ENCODE assay signal across 22 cellular contexts in genomic region chr9:128719919-128720605, GRCh38. TPM values are rescaled to one million over a fixed set of nuclear protein-coding genes. Genes with fewer than 3 reads are reported as not detected.
A peak's percentile ranks its signal among the peaks of the same experiment; 100 is the strongest.
DNase-seq lines count a peak whose midpoint lies in the region; ATAC-seq, FAIRE-seq and TF ChIP-seq lines count a peak whose summit lies in the region.
"Had no signal": no experiment of that assay in that cellular context is flagged by ENCODE, and none has a peak within 500 bp of the region (broad histone marks: within the 10 kb centered on the region; RNA-seq: fewer than 3 reads in every experiment).

No MANE protein-coding gene starts in this region.

- dilution Hi-C loops in endothelial cell of umbilical vein (cut with MboI; ENCODE audit: extremely low pct_ligation_motif_present, low sequenced_read_pairs): no loop called here

- CTCF ChIA-PET in endothelial cell of umbilical vein (lab: Charles Lee): no interaction called here

- no peaks in the 10 kb centered on the region for H4K20me1 ChIP-seq in endothelial cell of umbilical vein (replicated peaks; ENCODE audit: control insufficient read depth, extremely low read depth, insufficient read depth, low read length)

- no peaks in the 10 kb centered on the region for H3K27me3 Mint-ChIP-seq in naive thymus-derived CD8-positive, alpha-beta T cell
- H3K27me3 Mint-ChIP-seq: activated CD4-positive, alpha-beta T cell treated with anti-CD3 and anti-CD28 coated beads for 36 hours; central memory CD8-positive, alpha-beta T cell; progenitor cell of endocrine pancreas had no signal

- FAIRE-seq in endothelial cell of umbilical vein (lab: Jason Lieb, UNC): no peak
- FAIRE-seq: RCC 7860 had no signal

- TF ChIP-seq EP300 in transverse colon (IDR thresholded peaks at IDR 0.05; ENCODE audit: low read depth): no peak

- H3K27me3 ChIP-seq in right atrium auricular region: no peaks in the 10 kb centered on the region
- no peaks in the 10 kb centered on the region for H3K27me3 ChIP-seq in endothelial cell of umbilical vein (ENCODE audit: control insufficient read depth in 2 of 2, insufficient read depth in 2 of 2, low read length in 2 of 2)
- no peaks in the 10 kb centered on the region for H3K27me3 ChIP-seq in transverse colon
- H3K27me3 ChIP-seq: dorsolateral prefrontal cortex, neural progenitor cell, upper lobe of right lung had no signal

- H3K27ac Mint-ChIP-seq in naive thymus-derived CD8-positive, alpha-beta T cell: peak overlapping the region in 2 of 10 donors; percentile 43 to 50
- H3K27ac Mint-ChIP-seq: activated CD4-positive, alpha-beta T cell treated with anti-CD3 and anti-CD28 coated beads for 36 hours; CD8-positive, alpha-beta T cell; neural progenitor cell; progenitor cell of endocrine pancreas; T-helper 1 cell treated with Interleukin-12 subunit alpha and Interleukin-12 subunit beta and Interleukin-4 antibody, amounts not matched to agents 30 μg/mL and 1 μg/mL, for 36 hours had no signal

- DNase-seq in Right ventricle myocardium inferior (ENCODE audit: missing footprints) (peak; percentile 60), right atrium auricular region (ENCODE audit: low spot score) (no peak), endothelial cell of umbilical vein (ENCODE audit: low read depth, low spot score) (no peak), transverse colon (no peak)
- DNase-seq in naive thymus-derived CD8-positive, alpha-beta T cell: no peak
- DNase-seq: activated CD4-positive, alpha-beta T cell treated with anti-CD3 and anti-CD28 coated beads for 36 hours; activated CD8-positive, alpha-beta memory T cell treated with anti-CD3 and anti-CD28 coated beads for 24 hours; activated gamma-delta T cell; activated T-cell treated with anti-CD3 and anti-CD28 coated beads, Interleukin-2, amount 50 U/mL, for 1 hour; CD8-positive, alpha-beta T cell; DMS153; dorsolateral prefrontal cortex; GM23248; NCI-H2171; NCI-H524 had no signal

- H3K4me2 ChIP-seq in endothelial cell of umbilical vein (ENCODE audit: insufficient read depth, low read length): no peak overlapping the region
- H3K4me2 ChIP-seq: neural progenitor cell had no signal

- peaks cover 0 to 20% of the 10 kb centered on the region in 2 donors for H3K4me1 ChIP-seq in right atrium auricular region
- peaks cover 5% of the 10 kb centered on the region for H3K4me1 ChIP-seq in endothelial cell of umbilical vein (ENCODE audit: control insufficient read depth, extremely low read depth, insufficient read depth, low read length)
- H3K4me1 ChIP-seq in transverse colon: peaks cover 0 to 17% (median 13%) of the 10 kb centered on the region in 4 donors
- H3K4me1 ChIP-seq: upper lobe of right lung had no signal

- no peak overlapping the region for H3K4me3 ChIP-seq in right atrium auricular region
- no peak overlapping the region for H3K4me3 ChIP-seq in endothelial cell of umbilical vein (replicated peaks in 1 of 3; ENCODE audit: insufficient read depth in 1 of 3, low read depth in 1 of 3, low read length in 3 of 3)
- H3K4me3 ChIP-seq in transverse colon: no peak overlapping the region
- H3K4me3 ChIP-seq: dorsolateral prefrontal cortex, GM23248, neural progenitor cell, upper lobe of right lung had no signal

- H3K27ac ChIP-seq in right atrium auricular region (no peak overlapping the region), endothelial cell of umbilical vein (ENCODE audit: insufficient read depth, low read depth, low read length) (no peak overlapping the region), transverse colon (peak overlapping the region; percentile 61 to 70 (median 66))
- H3K27ac ChIP-seq: dorsolateral prefrontal cortex, GM23248, neural progenitor cell, upper lobe of right lung had no signal

- H3K79me2 ChIP-seq in endothelial cell of umbilical vein (ENCODE audit: control insufficient read depth, insufficient read depth, low read length): no peaks in the 10 kb centered on the region

- WGBS in transverse colon (ENCODE audit: low coverage in 1 of 2), 2 donors: 87 to 100% methylated on average over 1 to 30 of the region's 30 CpGs

- TF ChIP-seq POLR2A in endothelial cell of umbilical vein (IDR thresholded peaks at IDR 0.05; ENCODE audit: low read depth, low read length) (no peak), transverse colon (IDR thresholded peaks at IDR 0.05) (no peak)

- H2AFZ ChIP-seq in endothelial cell of umbilical vein (ENCODE audit: low read depth, low read length): no peak overlapping the region
- H2AFZ ChIP-seq: GM23248, neural progenitor cell had no signal

- H3K36me3 ChIP-seq in right atrium auricular region (no peaks in the 10 kb centered on the region), endothelial cell of umbilical vein (ENCODE audit: control insufficient read depth in 2 of 2, extremely low read depth in 1 of 2, insufficient read depth in 2 of 2, low read length in 2 of 2) (peaks cover 2 to 19% of the 10 kb centered on the region in 2 experiments), transverse colon (no peaks in the 10 kb centered on the region)
- H3K36me3 ChIP-seq: neural progenitor cell had no signal

- TSS peak; percentile 68 for BruUV-seq in endothelial cell of umbilical vein (replicated peaks; lab: Mats Ljungman, UMichigan)

- POLR2A ChIA-PET in endothelial cell of umbilical vein (lab: Charles Lee): no interaction called here
- POLR2A ChIA-PET in naive thymus-derived CD8-positive, alpha-beta T cell (lab: Charles Lee): no interaction called here

- H3K4me3 Mint-ChIP-seq in naive thymus-derived CD8-positive, alpha-beta T cell: peak overlapping the region in 1 of 10 donors; percentile 41
- H3K4me3 Mint-ChIP-seq: activated CD4-positive, alpha-beta T cell treated with anti-CD3 and anti-CD28 coated beads for 36 hours; CD8-positive, alpha-beta T cell; central memory CD8-positive, alpha-beta T cell; neural progenitor cell; T-helper 1 cell treated with Interleukin-12 subunit alpha and Interleukin-12 subunit beta and Interleukin-4 antibody, amounts not matched to agents 30 μg/mL and 1 μg/mL, for 36 hours had no signal

- intact Hi-C loops in Right ventricle myocardium inferior (cut with DNase I): no loop called here
- intact Hi-C loops in endothelial cell of umbilical vein (cut with micrococcal nuclease): loop anchor here (5.0 kb wide), 1 partner anchor 97 kb away; the partner anchor contains the start of gene ENDOG
- intact Hi-C loops in transverse colon (cut with DNase I; ENCODE audit: low total_unique reads): no loop called here

- no peaks in the 10 kb centered on the region for H3K9me1 ChIP-seq in endothelial cell of umbilical vein (replicated peaks; ENCODE audit: control insufficient read depth, extremely low read depth, insufficient read depth, low read length)

- ATAC-seq in Right ventricle myocardium inferior (no peak), GM21825 (IDR thresholded peaks at IDR 0.05; ENCODE audit: unreplicated experiment) (no peak)
- ATAC-seq in naive thymus-derived CD8-positive, alpha-beta T cell: no peak
- ATAC-seq: activated CD4-positive, alpha-beta T cell treated with anti-CD3 and anti-CD28 coated beads for 36 hours; CD8-positive, alpha-beta T cell; upper lobe of right lung had no signal

- in situ Hi-C loops in transverse colon (cut with MboI; ENCODE audit: low pct_ligation_motif_present in 1 of 4, low pct_unique_long_range_greater_than_20kb in 1 of 4, low sequenced_read_pairs in 3 of 4): no loop called here

- H3K9ac ChIP-seq in endothelial cell of umbilical vein (replicated peaks; ENCODE audit: extremely low read depth, insufficient read depth, low read length): no peak overlapping the region
- H3K9ac ChIP-seq: GM23248, neural progenitor cell had no signal

- H3K4me1 Mint-ChIP-seq in naive thymus-derived CD8-positive, alpha-beta T cell: peaks cover 21 to 31% (median 25%) of the 10 kb centered on the region in 4 donors

- no peaks in the 10 kb centered on the region for H3K9me3 ChIP-seq in right atrium auricular region
- H3K9me3 ChIP-seq in endothelial cell of umbilical vein (replicated peaks; ENCODE audit: control insufficient read depth, insufficient read depth, low read length): no peaks in the 10 kb centered on the region
- no peaks in the 10 kb centered on the region for H3K9me3 ChIP-seq in transverse colon
- H3K9me3 ChIP-seq: upper lobe of right lung had no signal

- TF ChIP-seq CTCF in right atrium auricular region (IDR thresholded peaks at IDR 0.05): no peak
- no peak for TF ChIP-seq CTCF in endothelial cell of umbilical vein (IDR thresholded peaks at IDR 0.05; ENCODE audit: extremely low read depth in 1 of 2, insufficient read depth in 1 of 2, low read depth in 1 of 2, low read length in 2 of 2)
- TF ChIP-seq CTCF in transverse colon (IDR thresholded peaks at IDR 0.05): no peak

- no peaks in the 10 kb centered on the region for H3K9me3 Mint-ChIP-seq in naive thymus-derived CD8-positive, alpha-beta T cell
- H3K9me3 Mint-ChIP-seq: CD8-positive, alpha-beta T cell; central memory CD8-positive, alpha-beta T cell; neural progenitor cell; T-helper 1 cell treated with Interleukin-12 subunit alpha and Interleukin-12 subunit beta and Interleukin-4 antibody, amounts not matched to agents 30 μg/mL and 1 μg/mL, for 36 hours had no signal

- H3K36me3 Mint-ChIP-seq in naive thymus-derived CD8-positive, alpha-beta T cell: peaks cover 0 to 12% (median 0%) of the 10 kb centered on the region in 3 donors

RNA-seq across cellular contexts. Expression of gene ZDHHC12, which starts 3.9 kb away (rescaled TPM):
- total RNA-seq in Right ventricle myocardium inferior: 6.4 TPM
- 10 to 100 TPM; 22.8 to 24.4 TPM for total RNA-seq in right atrium auricular region
- 28.8 and 31.1 TPM in 2 replicates for total RNA-seq in endothelial cell of umbilical vein
- 62.0 and 86.1 TPM in 2 replicates for polyA plus RNA-seq in endothelial cell of umbilical vein
- 37.2 and 63.3 TPM in 2 replicates for polyA plus RNA-seq in endothelial cell of umbilical vein (2011; cell fraction: cytosol; rRNA removed)
- polyA plus RNA-seq in endothelial cell of umbilical vein (2011; cell fraction: nucleus; rRNA removed): 18.7 and 18.9 TPM in 2 replicates
- polyA plus RNA-seq in endothelial cell of umbilical vein (2012): 23.6 and 23.9 TPM in 2 replicates
- 22.3 and 32.5 TPM in 2 replicates for polyA minus RNA-seq in endothelial cell of umbilical vein
- 67.2 TPM for polyA minus RNA-seq in endothelial cell of umbilical vein (2011; cell fraction: cytosol; rRNA and poly(A)+ RNA removed)
- 5.3 and 7.6 TPM in 2 replicates for polyA minus RNA-seq in endothelial cell of umbilical vein (2011; cell fraction: nucleus; rRNA and poly(A)+ RNA removed)
- 100 to 1,000 TPM in 2 of 4 donors, 10 to 100 TPM in 2; 35.6 to 190 (median 123) TPM for total RNA-seq in transverse colon
- 10 to 100 TPM; 24.2 to 30.7 TPM for total RNA-seq in naive thymus-derived CD8-positive, alpha-beta T cell
- 10 to 100 TPM; 51.7 to 75.5 (median 64.3) TPM for polyA plus RNA-seq in naive thymus-derived CD8-positive, alpha-beta T cell

RNA-seq across cellular contexts. Expression of gene PKN3, which starts 17.8 kb away (rescaled TPM):
- 8.5 TPM for total RNA-seq in Right ventricle myocardium inferior
- total RNA-seq in right atrium auricular region: 1 to 10 TPM; 4.5 to 8.6 TPM
- total RNA-seq in endothelial cell of umbilical vein: 39.3 and 40.4 TPM in 2 replicates
- 27.0 and 29.5 TPM in 2 replicates for polyA plus RNA-seq in endothelial cell of umbilical vein
- 23.3 and 25.2 TPM in 2 replicates for polyA plus RNA-seq in endothelial cell of umbilical vein (2011; cell fraction: cytosol; rRNA removed)
- polyA plus RNA-seq in endothelial cell of umbilical vein (2011; cell fraction: nucleus; rRNA removed): 78.3 and 78.6 TPM in 2 replicates
- 25.5 and 27.3 TPM in 2 replicates for polyA plus RNA-seq in endothelial cell of umbilical vein (2012)
- 17.7 and 28.9 TPM in 2 replicates for polyA minus RNA-seq in endothelial cell of umbilical vein
- 44.7 TPM for polyA minus RNA-seq in endothelial cell of umbilical vein (2011; cell fraction: cytosol; rRNA and poly(A)+ RNA removed)
- polyA minus RNA-seq in endothelial cell of umbilical vein (2011; cell fraction: nucleus; rRNA and poly(A)+ RNA removed): 13.8 and 18.9 TPM in 2 replicates
- 10 to 100 TPM in 1 of 4 donors, 1 to 10 TPM in 3; 1.9 to 20.1 (median 5.8) TPM for total RNA-seq in transverse colon
- 1 to 10 TPM; 1.8 to 2.2 TPM for total RNA-seq in naive thymus-derived CD8-positive, alpha-beta T cell
- 1 to 10 TPM in 2 of 3 donors, under 1 TPM in 1; 0.98 to 1.5 (median 1.0) TPM for polyA plus RNA-seq in naive thymus-derived CD8-positive, alpha-beta T cell

RNA-seq across cellular contexts. Expression of gene SET, which starts 31.0 kb away (rescaled TPM):
- total RNA-seq in Right ventricle myocardium inferior (175 TPM), right atrium auricular region (100 to 1,000 TPM; 104 to 125 TPM), endothelial cell of umbilical vein (448 and 483 TPM in 2 replicates), transverse colon (100 to 1,000 TPM in 1 of 4 donors, 10 to 100 TPM in 3; 29.2 to 153 (median 64.4) TPM)
- polyA plus RNA-seq in endothelial cell of umbilical vein: 61.1 and 96.9 TPM in 2 replicates
- 102 and 105 TPM in 2 replicates for polyA plus RNA-seq in endothelial cell of umbilical vein (2011; cell fraction: cytosol; rRNA removed)
- 97.8 and 153 TPM in 2 replicates for polyA plus RNA-seq in endothelial cell of umbilical vein (2011; cell fraction: nucleus; rRNA removed)
- 325 and 505 TPM in 2 replicates for polyA plus RNA-seq in endothelial cell of umbilical vein (2012)
- 90.4 and 106 TPM in 2 replicates for polyA minus RNA-seq in endothelial cell of umbilical vein
- 487 TPM for polyA minus RNA-seq in endothelial cell of umbilical vein (2011; cell fraction: cytosol; rRNA and poly(A)+ RNA removed)
- 47.0 and 61.7 TPM in 2 replicates for polyA minus RNA-seq in endothelial cell of umbilical vein (2011; cell fraction: nucleus; rRNA and poly(A)+ RNA removed)
- total RNA-seq in naive thymus-derived CD8-positive, alpha-beta T cell: 100 to 1,000 TPM; 314 to 325 TPM
- polyA plus RNA-seq in naive thymus-derived CD8-positive, alpha-beta T cell: 100 to 1,000 TPM; 179 to 229 (median 209) TPM

RNA-seq across cellular contexts. Expression of gene ZER1, which starts 51.7 kb away (rescaled TPM):
- total RNA-seq in Right ventricle myocardium inferior (51.5 TPM), right atrium auricular region (10 to 100 TPM; 61.6 to 72.6 TPM), endothelial cell of umbilical vein (23.0 and 24.9 TPM in 2 replicates), transverse colon (100 to 1,000 TPM in 1 of 4 donors, 10 to 100 TPM in 3; 57.5 to 116 (median 73.8) TPM)
- polyA plus RNA-seq in endothelial cell of umbilical vein: 29.9 and 45.5 TPM in 2 replicates
- 27.0 and 31.9 TPM in 2 replicates for polyA plus RNA-seq in endothelial cell of umbilical vein (2011; cell fraction: cytosol; rRNA removed)
- 25.4 and 31.8 TPM in 2 replicates for polyA plus RNA-seq in endothelial cell of umbilical vein (2011; cell fraction: nucleus; rRNA removed)
- 16.5 and 19.6 TPM in 2 replicates for polyA plus RNA-seq in endothelial cell of umbilical vein (2012)
- polyA minus RNA-seq in endothelial cell of umbilical vein: 35.0 and 45.4 TPM in 2 replicates
- polyA minus RNA-seq in endothelial cell of umbilical vein (2011; cell fraction: cytosol; rRNA and poly(A)+ RNA removed): 25.9 TPM
- 14.7 and 17.0 TPM in 2 replicates for polyA minus RNA-seq in endothelial cell of umbilical vein (2011; cell fraction: nucleus; rRNA and poly(A)+ RNA removed)
- 10 to 100 TPM; 49.1 to 50.3 TPM for total RNA-seq in naive thymus-derived CD8-positive, alpha-beta T cell
- polyA plus RNA-seq in naive thymus-derived CD8-positive, alpha-beta T cell: 10 to 100 TPM; 34.7 to 46.9 (median 45.7) TPM

Comparison
In these comparisons a context has a peak if more than half of its experiments do, and no peak if none do; other contexts are left out.
1. H3K27ac ChIP-seq: peak in transverse colon (4 of 4); none in right atrium auricular region (0 of 2) and endothelial cell of umbilical vein (single experiment).